In genomic region chr4:82691431-82691830, GRCh38 we compare ENCODE assay signal across 15 cellular contexts.
DNase-seq lines count a peak whose midpoint lies in the region; ATAC-seq and TF ChIP-seq lines count a peak whose summit lies in the region.
"Had no signal": no experiment of that assay in that cellular context is flagged by ENCODE, and none has a peak within 500 bp of the region (broad histone marks: within the 10 kb centered on the region; RNA-seq: fewer than 3 reads in every experiment).

No MANE protein-coding gene starts in this region.

- H3K36me3 ChIP-seq in heart left ventricle = no peaks in the 10 kb centered on the region
- H3K36me3 ChIP-seq: HAP-1 had no signal

- H3K4me1 Mint-ChIP-seq in nephron progenitor cell = peaks cover 27% of the 10 kb centered on the region
- H3K4me1 Mint-ChIP-seq: B cell had no signal

- H3K4me1 ChIP-seq in right cardiac atrium (ENCODE audit: control insufficient read depth, insufficient read depth, low read length) (no peaks in the 10 kb centered on the region), heart left ventricle (peaks cover 0 to 9% (median 0%) of the 10 kb centered on the region in 12 donors)
- H3K4me1 ChIP-seq: HAP-1 had no signal

- no peak overlapping the region for H3K4me3 Mint-ChIP-seq in nephron progenitor cell
- H3K4me3 Mint-ChIP-seq: B cell; CD8-positive, alpha-beta T cell had no signal

- peaks cover 2% of the 10 kb centered on the region for H3K27me3 Mint-ChIP-seq in nephron progenitor cell (ENCODE audit: low read depth, poor library complexity)

- ATAC-seq in right cardiac atrium (peak; percentile 56 to 66), heart left ventricle (no peak), GM18505 (IDR thresholded peaks at IDR 0.05; ENCODE audit: unreplicated experiment) (no peak)
- ATAC-seq: CD8-positive, alpha-beta T cell; HepG2 had no signal

- H3K27me3 ChIP-seq in right cardiac atrium (ENCODE audit: control insufficient read depth, insufficient read depth) (no peaks in the 10 kb centered on the region), heart left ventricle (no peaks in the 10 kb centered on the region)
- H3K27me3 ChIP-seq: BLaER1 treated with 17β-estradiol and CSF1 and Interleukin-3, amounts not matched to agents 10 nM and 100 nM had no signal

- DNase-seq in right cardiac atrium (no peak), heart left ventricle (no peak), dermis blood vessel endothelial cell (peak; percentile 71), nephron progenitor cell (no peak), NCI-H146 (lab: John Stamatoyannopoulos, UW) (no peak), NCI-H187 treated with DMSO at 0.1 percent for 48 hours (lab: John Stamatoyannopoulos, UW) (no peak)
- DNase-seq: Calu3; CD8-positive, alpha-beta T cell; DND-41; GM23248 had no signal

- H3K4me3 ChIP-seq in right cardiac atrium (ENCODE audit: low read length) = no peak overlapping the region
- no peak overlapping the region for H3K4me3 ChIP-seq in heart left ventricle
- H3K4me3 ChIP-seq: BLaER1 treated with 17β-estradiol and CSF1 and Interleukin-3, amounts not matched to agents 10 nM and 100 nM; GM23248; HAP-1 had no signal

- H3K27ac Mint-ChIP-seq in nephron progenitor cell = peak overlapping the region; percentile 33
- H3K27ac Mint-ChIP-seq: B cell; CD8-positive, alpha-beta T cell had no signal

- 72% methylated on average over 2 of the region's 2 CpGs for WGBS in right cardiac atrium
- 62 to 79% (median 71%) methylated on average over 2 of the region's 2 CpGs for WGBS in heart left ventricle, 4 donors

- peaks cover 4% of the 10 kb centered on the region for H3K36me3 Mint-ChIP-seq in nephron progenitor cell (ENCODE audit: low read depth)
- H3K36me3 Mint-ChIP-seq: CD8-positive, alpha-beta T cell had no signal

- no peaks in the 10 kb centered on the region for H3K9me3 Mint-ChIP-seq in nephron progenitor cell
- H3K9me3 Mint-ChIP-seq: CD8-positive, alpha-beta T cell had no signal

- TF ChIP-seq CTCF in heart left ventricle (IDR thresholded peaks at IDR 0.05) (no peak), nephron progenitor cell (IDR thresholded peaks at IDR 0.05) (no peak)

- H3K27ac ChIP-seq in right cardiac atrium (ENCODE audit: low read length) (no peak overlapping the region), heart left ventricle (no peak overlapping the region)
- H3K27ac ChIP-seq: BLaER1 treated with 17β-estradiol and CSF1 and Interleukin-3, amounts not matched to agents 10 nM and 100 nM; GM23248 had no signal

- no peaks in the 10 kb centered on the region for H3K9me3 ChIP-seq in right cardiac atrium (ENCODE audit: control insufficient read depth, low read length)
- H3K9me3 ChIP-seq in heart left ventricle = no peaks in the 10 kb centered on the region
- H3K9me3 ChIP-seq: BLaER1 treated with 17β-estradiol and CSF1 and Interleukin-3, amounts not matched to agents 10 nM and 100 nM; HAP-1 had no signal

- TF ChIP-seq POLR2A in heart left ventricle (IDR thresholded peaks at IDR 0.05) (no peak), GM18505 (IDR thresholded peaks at IDR 0.05; ENCODE audit: borderline replicate concordance, extremely low read depth, insufficient read depth, insufficient read length) (no peak)

- intact Hi-C loops in right cardiac atrium (cut with DNase I) (no loop called here), heart left ventricle (cut with DNase I) (loop anchor here in 1 of 10 donors (5.0 kb wide), 1 partner anchor 129 kb away; the partner anchor contains the start of gene TMEM150C)

Comparison
In these comparisons a context has a peak if more than half of its experiments do, and no peak if none do; other contexts are left out.
1. ATAC-seq: peak in right cardiac atrium (2 of 2); none in heart left ventricle (0 of 4) and GM18505 (single experiment).